ENCODE assay signal across 9 cellular contexts in genomic region chr7:4765776-4766490, GRCh38. TPM values are rescaled to one million over a fixed set of nuclear protein-coding genes. Genes with fewer than 3 reads are reported as not detected.
DNase-seq lines count a peak whose midpoint lies in the region; ATAC-seq and TF ChIP-seq lines count a peak whose summit lies in the region.
"Had no signal": no experiment of that assay in that cellular context is flagged by ENCODE, and none has a peak within 500 bp of the region (broad histone marks: within the 10 kb centered on the region; RNA-seq: fewer than 3 reads in every experiment).

No MANE protein-coding gene starts in this region.

- H3K4me3 ChIP-seq in GM12864 (ENCODE audit: low read depth, low read length) (no peak overlapping the region), RWPE2 (ENCODE audit: severe bottlenecking) (no peak overlapping the region), fibroblast of pulmonary artery (replicated peaks; ENCODE audit: low read depth, low read length) (no peak overlapping the region), psoas muscle (no peak overlapping the region)

- intact Hi-C loops in psoas muscle (cut with DNase I) = no loop called here

- TF ChIP-seq CTCF in GM12864 (IDR thresholded peaks at IDR 0.05; ENCODE audit: low read depth, low read length, missing control alignments) = peak; percentile 5
- TF ChIP-seq CTCF in RWPE2 (IDR thresholded peaks at IDR 0.05; ENCODE audit: poor library complexity, severe bottlenecking) = peak; percentile 33
- TF ChIP-seq CTCF in fibroblast of pulmonary artery (IDR thresholded peaks at IDR 0.05; ENCODE audit: low read length, missing control alignments) = peak; percentile 34
- peak; percentile 13 for TF ChIP-seq CTCF in psoas muscle (IDR thresholded peaks at IDR 0.05)

- peaks cover 48% of the 10 kb centered on the region for H3K36me3 ChIP-seq in RWPE2 (ENCODE audit: low read depth)
- H3K36me3 ChIP-seq in psoas muscle (ENCODE audit: insufficient read depth in 1 of 2, low read depth in 1 of 2) = peaks cover 0 to 57% of the 10 kb centered on the region in 2 donors

- ATAC-seq in RWPE2 (ENCODE audit: low read depth) = no peak
- ATAC-seq in psoas muscle = no peak
- ATAC-seq in HG03108 (IDR thresholded peaks at IDR 0.05; ENCODE audit: unreplicated experiment) = no peak

- H3K27me3 ChIP-seq in RWPE2 (ENCODE audit: insufficient read depth, poor library complexity, severe bottlenecking) (no peaks in the 10 kb centered on the region), psoas muscle (ENCODE audit: insufficient read depth in 3 of 3, low read length in 2 of 3) (no peaks in the 10 kb centered on the region)

- no peak for DNase-seq in GM12864 (ENCODE audit: low read depth)
- no peak for DNase-seq in RWPE2 (ENCODE audit: low spot score)
- DNase-seq in fibroblast of pulmonary artery (ENCODE audit: low read depth) = no peak
- no peak for DNase-seq in psoas muscle
- no peak for DNase-seq in NCI-H146 treated with DMSO at 0.1 percent for 48 hours (lab: John Stamatoyannopoulos, UW; ENCODE audit: unreplicated experiment)
- DNase-seq in NCI-H2107 (lab: John Stamatoyannopoulos, UW) = no peak
- DNase-seq: DMS 273 treated with DMSO at 0.1 percent for 48 hours; stimulated activated CD8-positive, alpha-beta memory T cell treated with anti-CD3 and anti-CD28 coated beads, Interleukin-4, amount 100 ng/mL, for 48 hours had no signal

- H3K4me1 ChIP-seq in RWPE2 (ENCODE audit: insufficient read depth, poor library complexity, severe bottlenecking) = no peaks in the 10 kb centered on the region
- H3K4me1 ChIP-seq in psoas muscle = peaks cover 13% of the 10 kb centered on the region

- H3K27ac ChIP-seq in RWPE2 (ENCODE audit: poor library complexity, severe bottlenecking) (no peak overlapping the region), psoas muscle (peak overlapping the region; percentile 54)

- H3K9me3 ChIP-seq in RWPE2 (ENCODE audit: severe bottlenecking) = no peaks in the 10 kb centered on the region
- no peaks in the 10 kb centered on the region for H3K9me3 ChIP-seq in psoas muscle

- WGBS in psoas muscle, 3 donors = 73 to 84% (median 74%) methylated on average over 23 of the region's 23 CpGs

RNA-seq across cellular contexts. Expression of gene AP5Z1, which starts 9.5 kb away (rescaled TPM):
- total RNA-seq in psoas muscle = 10 to 100 TPM in 1 of 4 donors, 1 to 10 TPM in 3; 6.6 to 20.1 (median 8.7) TPM
- polyA plus RNA-seq in psoas muscle = 10 to 100 TPM; 12.1 to 19.2 (median 15.2) TPM
